Comparison of ENCODE assay signal across 7 cellular contexts in the genomic region with DNA sequence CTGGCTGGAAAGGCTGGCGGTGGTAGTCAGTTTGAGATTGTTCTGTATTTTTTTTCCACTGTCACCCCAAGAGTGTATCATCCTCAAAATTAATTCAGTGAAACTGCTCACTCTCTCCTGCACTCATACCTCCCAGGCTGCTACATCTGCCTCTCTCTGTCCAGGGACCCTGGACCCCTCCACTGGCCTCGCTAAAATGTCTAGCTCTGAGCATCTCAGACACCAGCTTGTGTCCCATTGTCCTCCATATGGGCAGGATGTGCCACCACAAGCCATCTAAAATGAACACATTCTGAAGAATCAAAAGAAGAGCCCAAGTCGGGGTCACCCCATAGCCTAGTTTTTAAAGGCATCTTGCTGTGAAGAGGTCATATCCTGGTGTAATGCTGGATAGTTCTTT.
"Had no signal": no experiment of that assay in that cellular context is flagged by ENCODE, and none has a peak within 500 bp of the region (broad histone marks: within the 10 kb centered on the region; RNA-seq: fewer than 3 reads in every experiment).

No MANE protein-coding gene starts in this region.

- H3K4me1 Mint-ChIP-seq: GM23338, IgD-negative memory B cell had no signal

- H3K27me3 Mint-ChIP-seq: IgD-negative memory B cell had no signal

- H3K27ac ChIP-seq: HL-60 had no signal

- H3K36me3 Mint-ChIP-seq: IgD-negative memory B cell had no signal

- ATAC-seq: GM23338, HepG2 had no signal

- H3K4me3 Mint-ChIP-seq: GM23338, H9, IgD-negative memory B cell had no signal

- H3K9me3 Mint-ChIP-seq: GM23338, H9 had no signal

- H3K27ac Mint-ChIP-seq: GM23338, H9 had no signal

- DNase-seq: H9, HCEC 1CT, KBM-7 had no signal

- H3K4me3 ChIP-seq: GM23338 had no signal
